In genomic region chr16:15539197-15539596, GRCh38 we compare ENCODE assay signal across 1 cellular context.
TF ChIP-seq lines count a peak whose summit lies in the region.

No MANE protein-coding gene starts in this region.

TF ChIP-seq in HepG2, 621 proteins besides CTCF, POLR2A, EP300 and RAD21 (continued from another document and continues in another):
- TF ChIP-seq PRDM15 (CRISPR knock-in tag; IDR thresholded peaks at IDR 0.05) (no peak), ZNF644 (CRISPR knock-in tag; IDR thresholded peaks at IDR 0.05; ENCODE audit: low read depth) (no peak), ZNF468 (CRISPR knock-in tag; IDR thresholded peaks at IDR 0.05) (no peak), KDM4B (CRISPR knock-in tag; IDR thresholded peaks at IDR 0.05) (no peak), GLMP (CRISPR knock-in tag; IDR thresholded peaks at IDR 0.05; ENCODE audit: borderline replicate concordance) (no peak), ZNF331 (CRISPR knock-in tag; IDR thresholded peaks at IDR 0.05) (no peak), ZNF841 (CRISPR knock-in tag; IDR thresholded peaks at IDR 0.05; ENCODE audit: borderline replicate concordance) (no peak), AHDC1 (CRISPR knock-in tag; IDR thresholded peaks at IDR 0.05; ENCODE audit: borderline replicate concordance) (no peak), ZSCAN31 (CRISPR knock-in tag; IDR thresholded peaks at IDR 0.05; ENCODE audit: low read depth) (no peak), HNRNPUL1 (IDR thresholded peaks at IDR 0.05; ENCODE audit: low read depth, low read length) (no peak), KDM5A (IDR thresholded peaks at IDR 0.05; ENCODE audit: borderline replicate concordance, low read length) (no peak), ZNF572 (CRISPR knock-in tag; IDR thresholded peaks at IDR 0.05) (no peak), TMF1 (CRISPR knock-in tag; IDR thresholded peaks at IDR 0.05; ENCODE audit: low read depth) (no peak), MXI1 (IDR thresholded peaks at IDR 0.05; ENCODE audit: borderline replicate concordance, low read depth, low read length) (no peak), ZNF772 (CRISPR knock-in tag; IDR thresholded peaks at IDR 0.05) (no peak), ZNF883 (CRISPR knock-in tag; IDR thresholded peaks at IDR 0.05; ENCODE audit: not compliant biosample characterization) (no peak), HNF4G (IDR thresholded peaks at IDR 0.05; ENCODE audit: borderline replicate concordance, low read depth, low read length) (no peak), HNF4G (CRISPR knock-in tag; IDR thresholded peaks at IDR 0.05; ENCODE audit: borderline replicate concordance, low read depth) (no peak), NRL (CRISPR knock-in tag; IDR thresholded peaks at IDR 0.05; ENCODE audit: borderline replicate concordance) (no peak), THAP7 (CRISPR knock-in tag; IDR thresholded peaks at IDR 0.05) (no peak), ZSCAN30 (CRISPR knock-in tag; IDR thresholded peaks at IDR 0.05) (no peak), MIXL1 (CRISPR knock-in tag; IDR thresholded peaks at IDR 0.05) (no peak), STAG1 (CRISPR knock-in tag; IDR thresholded peaks at IDR 0.05) (peak; percentile 65), TOE1 (CRISPR knock-in tag; IDR thresholded peaks at IDR 0.05) (no peak), HDAC6 (IDR thresholded peaks at IDR 0.05; ENCODE audit: low read depth, low read length) (no peak), ZNF788 (CRISPR knock-in tag; IDR thresholded peaks at IDR 0.05; ENCODE audit: borderline replicate concordance) (peak; percentile 14; the same call in 1 of the 2 replicates), ZNF570 (CRISPR knock-in tag; IDR thresholded peaks at IDR 0.05; ENCODE audit: borderline replicate concordance) (no peak), ZFP91 (CRISPR knock-in tag; IDR thresholded peaks at IDR 0.05; ENCODE audit: borderline replicate concordance) (no peak), BRCA1 (CRISPR knock-in tag; IDR thresholded peaks at IDR 0.05) (no peak), THYN1 (CRISPR knock-in tag; IDR thresholded peaks at IDR 0.05; ENCODE audit: borderline replicate concordance, low read depth) (no peak), ZSCAN21 (CRISPR knock-in tag; IDR thresholded peaks at IDR 0.05; ENCODE audit: borderline replicate concordance) (no peak), HNF4A (CRISPR knock-in tag; IDR thresholded peaks at IDR 0.05) (no peak), ARID3A (IDR thresholded peaks at IDR 0.05; ENCODE audit: low read depth, low read length) (no peak), ELF1 (CRISPR knock-in tag; IDR thresholded peaks at IDR 0.05) (no peak), ZFX (CRISPR knock-in tag; IDR thresholded peaks at IDR 0.05; ENCODE audit: low read depth) (0 out of 2 replicates have a peak, but pooled peaks have one; percentile 43), MAZ (IDR thresholded peaks at IDR 0.05; ENCODE audit: borderline replicate concordance, low read depth, low read length) (no peak), MAZ (CRISPR knock-in tag; IDR thresholded peaks at IDR 0.05; ENCODE audit: low read depth) (no peak), CEBPZ (IDR thresholded peaks at IDR 0.05; ENCODE audit: low read length) (no peak), TBL1XR1 (IDR thresholded peaks at IDR 0.05; ENCODE audit: borderline replicate concordance, low read length, partially characterized antibody) (no peak), GFI1 (CRISPR knock-in tag; IDR thresholded peaks at IDR 0.05; ENCODE audit: borderline replicate concordance) (no peak), KDM1A (CRISPR knock-in tag; IDR thresholded peaks at IDR 0.05) (no peak), CREB3 (CRISPR knock-in tag; IDR thresholded peaks at IDR 0.05) (no peak), SUZ12 (IDR thresholded peaks at IDR 0.05; ENCODE audit: low read depth, low read length) (no peak), ZNF335 (CRISPR knock-in tag; IDR thresholded peaks at IDR 0.05) (no peak), ZNF614 (CRISPR knock-in tag; IDR thresholded peaks at IDR 0.05; ENCODE audit: borderline replicate concordance) (peak; percentile 46; the same call in 1 of the 2 replicates)
